In the genomic region with DNA sequence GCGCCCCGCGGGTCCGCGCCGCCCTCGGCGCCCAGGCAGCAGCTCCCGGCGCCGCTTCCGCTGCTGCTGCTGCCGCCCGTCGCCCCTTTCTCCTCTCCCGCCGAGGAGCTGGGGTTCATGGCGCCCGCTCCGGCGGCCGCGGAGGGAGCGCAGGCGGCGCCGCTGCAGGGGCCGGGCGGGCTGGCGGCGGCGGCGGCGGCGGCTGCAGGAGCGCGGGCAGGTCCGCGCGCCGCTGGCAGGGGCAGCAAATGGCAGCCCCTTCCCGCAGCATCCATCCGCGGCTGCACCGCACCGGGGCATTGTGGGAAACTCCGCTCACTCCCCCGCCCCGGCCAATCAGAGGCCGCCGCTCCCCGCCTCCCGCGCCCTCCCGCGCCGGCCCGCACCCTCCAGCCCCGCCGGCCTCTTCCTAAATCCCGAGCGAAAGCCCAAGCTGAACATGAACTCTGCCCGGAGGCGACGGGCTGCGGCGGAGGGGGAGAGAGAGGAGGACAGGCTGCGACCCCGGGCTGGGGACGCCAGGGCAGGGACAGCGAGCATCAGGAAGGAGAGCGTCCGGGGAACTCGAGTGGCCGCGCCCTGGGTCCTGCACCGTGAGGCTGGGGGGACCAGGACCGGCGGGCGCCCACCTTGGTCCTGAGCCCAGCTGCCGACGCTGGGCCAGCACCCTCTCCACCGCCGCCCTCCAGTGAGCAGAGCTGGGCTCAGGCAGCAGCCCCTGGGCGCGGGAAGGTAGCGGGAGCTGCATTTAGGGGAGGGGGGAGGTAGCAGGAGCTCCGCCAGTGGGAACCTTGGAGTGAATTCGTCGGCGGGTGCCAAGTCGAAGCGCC, we compare ENCODE assay signal across 7 cellular contexts. TPM values are rescaled to one million over a fixed set of nuclear protein-coding genes. Genes with fewer than 3 reads are reported as not detected.
DNase-seq lines count a peak whose midpoint lies in the region; ATAC-seq, FAIRE-seq and TF ChIP-seq lines count a peak whose summit lies in the region.

A gene (minus strand): TSS at position 387 of the 830 bp plus-strand sequence.

- BruUV-seq in PC-9 (replicated peaks; lab: Mats Ljungman, UMichigan) = no TSS peak

- peak within 1 kb of the TSS; percentile 91 for H2AFZ ChIP-seq in neural progenitor cell (replicated peaks)
- H2AFZ ChIP-seq in PC-9 = no peak within 1 kb of the TSS

- TF ChIP-seq POLR2A in GM12892 (IDR thresholded peaks at IDR 0.05; ENCODE audit: low read depth, low read length) = no peak

- TF ChIP-seq CTCF in activated B cell treated with CpG ODN at 0.5 μM for 24 hours (IDR thresholded peaks at IDR 0.05) (no peak), fibroblast of villous mesenchyme (IDR thresholded peaks at IDR 0.05; ENCODE audit: insufficient read depth, low read depth, low read length) (no peak), neural progenitor cell (IDR thresholded peaks at IDR 0.05) (no peak), PC-9 (conservative IDR thresholded peaks at IDR 0.05) (no peak)

- DNase-seq in GM12892 (ENCODE audit: insufficient read length) = peak; percentile 26
- no peak for DNase-seq in activated B cell treated with CpG ODN at 0.5 μM for 24 hours
- DNase-seq in fibroblast of villous mesenchyme (ENCODE audit: low read depth) = no peak
- peak; percentile 82 for DNase-seq in neural progenitor cell (ENCODE audit: low spot score)
- no peak for DNase-seq in NCI-H774 (lab: John Stamatoyannopoulos, UW)
- no peak for DNase-seq in PC-9

- H3K4me3 ChIP-seq in fibroblast of villous mesenchyme (ENCODE audit: low read depth, low read length) (peak within 1 kb of the TSS; percentile 43), neural progenitor cell (peak within 1 kb of the TSS; percentile 44), PC-9 (no peak within 1 kb of the TSS)

- H3K4me1 ChIP-seq in neural progenitor cell (peaks cover under 1% of the 10 kb centered on the region), PC-9 (replicated peaks; ENCODE audit: insufficient read depth) (no peaks in the 10 kb centered on the region)

- no peaks in the 10 kb centered on the region for H3K9me3 ChIP-seq in neural progenitor cell (ENCODE audit: low read depth)
- no peaks in the 10 kb centered on the region for H3K9me3 ChIP-seq in PC-9 (ENCODE audit: insufficient read depth, low read depth)

- H3F3A ChIP-seq in neural progenitor cell (ENCODE audit: low read depth) (peaks cover 8% of the 10 kb centered on the region), PC-9 (ENCODE audit: insufficient read depth, low read depth) (no peaks in the 10 kb centered on the region)

- H3K36me3 ChIP-seq in neural progenitor cell (no peaks in the 10 kb centered on the region), PC-9 (ENCODE audit: low read depth) (no peaks in the 10 kb centered on the region)

- H3K27ac Mint-ChIP-seq in activated B cell treated with CpG ODN at 0.5 μM for 24 hours (no peak within 1 kb of the TSS), neural progenitor cell (peak within 1 kb of the TSS; percentile 54)

- H3K4me1 Mint-ChIP-seq in activated B cell treated with CpG ODN at 0.5 μM for 24 hours (peaks cover 3% of the 10 kb centered on the region), neural progenitor cell (peaks cover 18% of the 10 kb centered on the region)

- FAIRE-seq in GM12892 (lab: Jason Lieb, UNC) = no peak

- H3K4me3 Mint-ChIP-seq in activated B cell treated with CpG ODN at 0.5 μM for 24 hours = peak within 1 kb of the TSS; percentile 40
- H3K4me3 Mint-ChIP-seq in neural progenitor cell = peak within 1 kb of the TSS; percentile 85

- H3K27me3 Mint-ChIP-seq in activated B cell treated with CpG ODN at 0.5 μM for 24 hours (peaks cover 55% of the 10 kb centered on the region), neural progenitor cell (ENCODE audit: insufficient read depth, low read depth) (peaks cover 34% of the 10 kb centered on the region)

- intact Hi-C loops in activated B cell treated with CpG ODN at 0.5 μM for 24 hours (cut with micrococcal nuclease) = no loop called here
- intact Hi-C loops in PC-9 (cut with micrococcal nuclease; ENCODE audit: unreplicated experiment) = no loop called here

- H3K9ac ChIP-seq in neural progenitor cell = no peak within 1 kb of the TSS

- CTCF ChIA-PET in activated B cell treated with CpG ODN at 0.5 μM for 24 hours (lab: Charles Lee) (no interaction called here), PC-9 (lab: Charles Lee) (no interaction called here)

- H4K20me1 ChIP-seq in neural progenitor cell (ENCODE audit: low read depth) = no peaks in the 10 kb centered on the region
- H4K20me1 ChIP-seq in PC-9 (ENCODE audit: insufficient read depth) = no peaks in the 10 kb centered on the region

- H3K4me2 ChIP-seq in neural progenitor cell = peak within 1 kb of the TSS; percentile 81
- no peak within 1 kb of the TSS for H3K4me2 ChIP-seq in PC-9

- no peak within 1 kb of the TSS for H3K27ac ChIP-seq in neural progenitor cell
- H3K27ac ChIP-seq in PC-9 = no peak within 1 kb of the TSS

- peaks cover 60% of the 10 kb centered on the region for H3K27me3 ChIP-seq in neural progenitor cell
- no peaks in the 10 kb centered on the region for H3K27me3 ChIP-seq in PC-9 (ENCODE audit: insufficient read depth, low read depth)

- no peaks in the 10 kb centered on the region for H3K36me3 Mint-ChIP-seq in activated B cell treated with CpG ODN at 0.5 μM for 24 hours (ENCODE audit: low read depth)
- H3K36me3 Mint-ChIP-seq in neural progenitor cell = no peaks in the 10 kb centered on the region

- POLR2A ChIA-PET in activated B cell treated with CpG ODN at 0.5 μM for 24 hours (lab: Charles Lee) (no interaction called here), PC-9 (lab: Charles Lee; ENCODE audit: unreplicated experiment) (no interaction called here)

- ATAC-seq in HG02798 (IDR thresholded peaks at IDR 0.05; ENCODE audit: poor library complexity, unreplicated experiment) (peak; percentile 40), activated B cell treated with CpG ODN at 0.5 μM for 24 hours (ENCODE audit: low read depth) (no peak)

- H3K79me2 ChIP-seq in neural progenitor cell (ENCODE audit: low read depth) (no peaks in the 10 kb centered on the region), PC-9 (ENCODE audit: low read depth) (no peaks in the 10 kb centered on the region)

- H3K9me3 Mint-ChIP-seq in activated B cell treated with CpG ODN at 0.5 μM for 24 hours = no peaks in the 10 kb centered on the region
- no peaks in the 10 kb centered on the region for H3K9me3 Mint-ChIP-seq in neural progenitor cell

- H3K9me2 ChIP-seq in PC-9 (ENCODE audit: insufficient read depth) = no peaks in the 10 kb centered on the region

RNA-seq across cellular contexts. Expression of the gene that starts here (rescaled TPM):
- polyA plus RNA-seq in GM12892 (2012; ENCODE audit: missing spikeins) = 14.3 TPM
- total RNA-seq in activated B cell treated with CpG ODN at 0.5 μM for 24 hours = not detected in 2 replicates
- 3.5 and 11.3 TPM in 2 replicates for total RNA-seq in fibroblast of villous mesenchyme
- total RNA-seq in neural progenitor cell (ENCODE audit: low replicate concordance) = 3.4 and 5.5 TPM in 2 replicates
- 0.41 and 0.65 TPM in 2 replicates for total RNA-seq in PC-9 (2021)

Comparison
In these comparisons a context has a peak if more than half of its experiments do, and no peak if none do; other contexts are left out.
1. DNase-seq: peak in GM12892 (single experiment) and neural progenitor cell (single experiment); none in activated B cell treated with CpG ODN at 0.5 μM for 24 hours (single experiment), fibroblast of villous mesenchyme (single experiment), NCI-H774 (single experiment) and PC-9 (0 of 2).